Comparison of ENCODE assay signal across 24 cellular contexts in genomic region chr13:44268965-44269364, GRCh38.
"Had no signal": no experiment of that assay in that cellular context is flagged by ENCODE, and none has a peak within 500 bp of the region (broad histone marks: within the 10 kb centered on the region; RNA-seq: fewer than 3 reads in every experiment).

No MANE protein-coding gene starts in this region.

- H3K4me1 ChIP-seq: neural progenitor cell had no signal

- H3K9me3 Mint-ChIP-seq: activated T-helper 2 cell treated with anti-CD3 and anti-CD28 coated beads, Interferon-gamma antibody, Interleukin-2, Interleukin-4, amounts not matched to agents 10 μg/mL and 5 μg/mL and 100 μg/mL, durations not matched to agents 14 hours and 24 hours and 36 hours; immature natural killer cell had no signal

- H3K27ac ChIP-seq: neural progenitor cell, right atrium auricular region, testis had no signal

- DNase-seq: activated CD4-positive, alpha-beta T cell treated with anti-CD3 and anti-CD28 coated beads for 36 hours; activated CD4-positive, alpha-beta T cell treated with anti-CD3 and anti-CD28 coated beads, Interleukin-2, amount 50 U/mL, for 48 hours; activated naive CD4-positive, alpha-beta T cell treated with Interleukin-2 at 50 U/mL for 16 hours; activated T-cell treated with anti-CD3 and anti-CD28 coated beads for 4 hours; anterior cingulate cortex; brain microvascular endothelial cell; central memory CD4-positive, alpha-beta T cell; cortex of kidney; erythroblast; immature natural killer cell; left ventricle myocardium superior; mucosa of descending colon; naive thymus-derived CD4-positive, alpha-beta T cell; stimulated activated naive CD8-positive, alpha-beta T cell treated with anti-CD3 and anti-CD28 coated beads, Interleukin-15, amount 100 ng/mL, for 72 hours; SW 1271; T-helper 2 cell; testis had no signal

- H3K27ac Mint-ChIP-seq: activated CD4-positive, alpha-beta T cell treated with anti-CD3 and anti-CD28 coated beads for 36 hours; activated T-helper 2 cell treated with anti-CD3 and anti-CD28 coated beads, Interferon-gamma antibody, Interleukin-2, Interleukin-4, amounts not matched to agents 10 μg/mL and 5 μg/mL and 100 μg/mL, durations not matched to agents 14 hours and 24 hours and 36 hours; memory B cell; naive thymus-derived CD4-positive, alpha-beta T cell; neural progenitor cell; progenitor cell of endocrine pancreas; stimulated activated naive CD8-positive, alpha-beta T cell treated with anti-CD3 and anti-CD28 coated beads, Interleukin-15, amount 100 ng/mL, for 72 hours; WTC11 had no signal

- ATAC-seq: activated CD4-positive, alpha-beta T cell treated with anti-CD3 and anti-CD28 coated beads for 36 hours; left ventricle myocardium superior; mucosa of descending colon; naive thymus-derived CD4-positive, alpha-beta T cell; stimulated activated naive CD8-positive, alpha-beta T cell treated with anti-CD3 and anti-CD28 coated beads, Interleukin-15, amount 100 ng/mL, for 72 hours; WTC11 had no signal

- H3K27me3 ChIP-seq: brain microvascular endothelial cell, neural progenitor cell, right atrium auricular region, testis had no signal

- H3K4me3 ChIP-seq: mucosa of descending colon, neural progenitor cell, right atrium auricular region, skin epidermis, testis had no signal

- H3K36me3 ChIP-seq: brain microvascular endothelial cell, neural progenitor cell, right atrium auricular region had no signal

- H3K4me3 Mint-ChIP-seq: activated CD4-positive, alpha-beta T cell treated with anti-CD3 and anti-CD28 coated beads for 36 hours; immature natural killer cell; memory B cell; naive thymus-derived CD4-positive, alpha-beta T cell; neural progenitor cell; stimulated activated naive CD8-positive, alpha-beta T cell treated with anti-CD3 and anti-CD28 coated beads, Interleukin-15, amount 100 ng/mL, for 72 hours; WTC11 had no signal

- H3K9me3 ChIP-seq: mucosa of descending colon, right atrium auricular region, testis had no signal

- H3K36me3 Mint-ChIP-seq: immature natural killer cell, neural progenitor cell had no signal
